In genomic region chr12:74741113-74741512, GRCh38 we compare ENCODE assay signal across 25 cellular contexts.
"Had no signal": no experiment of that assay in that cellular context is flagged by ENCODE, and none has a peak within 500 bp of the region (broad histone marks: within the 10 kb centered on the region; RNA-seq: fewer than 3 reads in every experiment).

No MANE protein-coding gene starts in this region.

- H3K27me3 ChIP-seq: esophagus squamous epithelium, heart right ventricle, neutrophil, right atrium auricular region, sigmoid colon, stomach, thyroid gland, vagina had no signal

- H3K9me3 ChIP-seq: esophagus squamous epithelium, lower lobe of right lung, neutrophil, prostate gland, right atrium auricular region, sigmoid colon, stomach, thyroid gland, vagina had no signal

- DNase-seq: cortex of kidney; effector memory CD8-positive, alpha-beta T cell; erythroblast; esophagus squamous epithelium; foreskin melanocyte; glutamatergic neuron; heart right ventricle; hippocampal formation; left cardiac atrium; left ventricle myocardium inferior; lower lobe of right lung; natural killer cell; sigmoid colon; stimulated activated CD4-positive, alpha-beta T cell treated with anti-CD3 and anti-CD28 coated beads, Interleukin-2, amount 100 ng/mL, for 24 hours; stimulated activated CD4-positive, alpha-beta T cell treated with anti-CD3 and anti-CD28 coated beads, Interleukin-4, amount 100 ng/mL, for 24 hours; stimulated activated naive CD4-positive, alpha-beta T cell treated with Interleukin-2 at 50 U/mL for 16 hours; stomach; thyroid gland; trophoblast cell had no signal

- FAIRE-seq: endometrium had no signal

- H3K27ac ChIP-seq: esophagus squamous epithelium, heart right ventricle, left ventricle myocardium inferior, lower lobe of right lung, neutrophil, prostate gland, right atrium auricular region, sigmoid colon, stomach, thyroid gland, vagina had no signal

- H3K4me3 ChIP-seq: esophagus squamous epithelium, heart right ventricle, left ventricle myocardium inferior, lower lobe of right lung, prostate gland, right atrium auricular region, sigmoid colon, stomach, thyroid gland, vagina had no signal

- H3K36me3 ChIP-seq: esophagus squamous epithelium, heart right ventricle, left ventricle myocardium inferior, lower lobe of right lung, neutrophil, prostate gland, right atrium auricular region, sigmoid colon, stomach, thyroid gland, vagina had no signal

- ATAC-seq: effector memory CD8-positive, alpha-beta T cell; heart right ventricle; left cardiac atrium; lower lobe of right lung; natural killer cell; stimulated activated effector memory CD8-positive, alpha-beta T cell treated with anti-CD3 and anti-CD28 coated beads, Interleukin-12 subunit alpha, Interleukin-12 subunit beta, amount 100 ng/mL, for 72 hours had no signal

- H3K4me1 ChIP-seq: esophagus squamous epithelium, heart right ventricle, left ventricle myocardium inferior, lower lobe of right lung, prostate gland, right atrium auricular region, sigmoid colon, stomach, thyroid gland, vagina had no signal
